Comparison of ENCODE assay signal across 9 cellular contexts in genomic region chr11:11010624-11011127, GRCh38.
DNase-seq lines count a peak whose midpoint lies in the region; ATAC-seq and TF ChIP-seq lines count a peak whose summit lies in the region.
"Had no signal": no experiment of that assay in that cellular context is flagged by ENCODE, and none has a peak within 500 bp of the region (broad histone marks: within the 10 kb centered on the region; RNA-seq: fewer than 3 reads in every experiment).

No MANE protein-coding gene starts in this region.

- H3K4me3 Mint-ChIP-seq in dendritic cell treated with granulocyte-macrophage colony-stimulating factor and Interleukin-4, amounts not matched to agents 40 ng/mL and 50 ng/mL, for 4 days = no peak overlapping the region

- TF ChIP-seq POLR2A in ovary (IDR thresholded peaks at IDR 0.05) (no peak), sigmoid colon (IDR thresholded peaks at IDR 0.05) (no peak)

- H3K4me1 Mint-ChIP-seq in dendritic cell treated with granulocyte-macrophage colony-stimulating factor and Interleukin-4, amounts not matched to agents 40 ng/mL and 50 ng/mL, for 4 days (ENCODE audit: low read depth) = peaks cover 41% of the 10 kb centered on the region

- H3K9me3 ChIP-seq in lower lobe of right lung (no peaks in the 10 kb centered on the region), ovary (no peaks in the 10 kb centered on the region), sigmoid colon (no peaks in the 10 kb centered on the region)

- TF ChIP-seq CTCF in AG09319 (IDR thresholded peaks at IDR 0.05; ENCODE audit: low read depth, low read length) = peak; percentile 39
- TF ChIP-seq CTCF in lower lobe of right lung (IDR thresholded peaks at IDR 0.05) = peak; percentile 41
- TF ChIP-seq CTCF in ovary (IDR thresholded peaks at IDR 0.05) = no peak
- TF ChIP-seq CTCF in sigmoid colon (IDR thresholded peaks at IDR 0.05) = peak in 1 of 4 experiments; percentile 7

- ATAC-seq in lower lobe of right lung = peak; percentile 79 to 82

- no peaks in the 10 kb centered on the region for H3K9me3 Mint-ChIP-seq in dendritic cell treated with granulocyte-macrophage colony-stimulating factor and Interleukin-4, amounts not matched to agents 40 ng/mL and 50 ng/mL, for 4 days

- H3K4me3 ChIP-seq in lower lobe of right lung (no peak overlapping the region), ovary (no peak overlapping the region), sigmoid colon (no peak overlapping the region)

- H3K27ac Mint-ChIP-seq in dendritic cell treated with granulocyte-macrophage colony-stimulating factor and Interleukin-4, amounts not matched to agents 40 ng/mL and 50 ng/mL, for 4 days = peak overlapping the region; percentile 61

- H3K36me3 ChIP-seq in lower lobe of right lung = no peaks in the 10 kb centered on the region
- H3K36me3 ChIP-seq in ovary = no peaks in the 10 kb centered on the region
- H3K36me3 ChIP-seq in sigmoid colon = no peaks in the 10 kb centered on the region

- DNase-seq in AG09319 (ENCODE audit: extremely low read depth, low read depth) (no peak), KBM-7 (peak; percentile 50), lower lobe of right lung (peak; percentile 62), ovary (no peak), sigmoid colon (no peak)
- no peak for DNase-seq in activated CD4-positive, alpha-beta T cell treated with anti-CD3 and anti-CD28 coated beads for 4 hours
- DNase-seq in activated CD8-positive, alpha-beta memory T cell treated with anti-CD3 and anti-CD28 coated beads, Interleukin-2, amount 50 U/mL, for 48 hours = no peak
- DNase-seq: NCI-H2029 had no signal

- no peak for TF ChIP-seq EP300 in ovary (IDR thresholded peaks at IDR 0.05)
- no peak for TF ChIP-seq EP300 in sigmoid colon (IDR thresholded peaks at IDR 0.05)

- peaks cover 22% of the 10 kb centered on the region for H3K27me3 Mint-ChIP-seq in dendritic cell treated with granulocyte-macrophage colony-stimulating factor and Interleukin-4, amounts not matched to agents 40 ng/mL and 50 ng/mL, for 4 days

- WGBS in ovary, 3 donors = 14 to 23% (median 15%) methylated on average over 7 to 8 of the region's 8 CpGs
- WGBS in sigmoid colon, 2 donors = 10 to 29% methylated on average over 7 to 8 of the region's 8 CpGs

- H3K27ac ChIP-seq in lower lobe of right lung = no peak overlapping the region
- no peak overlapping the region for H3K27ac ChIP-seq in ovary
- H3K27ac ChIP-seq in sigmoid colon = no peak overlapping the region

- intact Hi-C loops in dendritic cell treated with granulocyte-macrophage colony-stimulating factor and Interleukin-4, amounts not matched to agents 40 ng/mL and 50 ng/mL, for 4 days (cut with micrococcal nuclease) = loop anchor here (5.0 kb wide), 1 partner anchor 33 kb away; no protein-coding TSS in a partner anchor
- intact Hi-C loops in lower lobe of right lung (cut with DNase I) (loop anchor here (10.0 kb wide), 1 partner anchor 76 kb away; no protein-coding TSS in a partner anchor), ovary (cut with DNase I) (loop anchor here in 1 of 4 donors (10.0 kb wide), 2 partner anchors 76 to 1024 kb away; no protein-coding TSS in a partner anchor), sigmoid colon (cut with DNase I) (no loop called here)

- H3K36me3 Mint-ChIP-seq in dendritic cell treated with granulocyte-macrophage colony-stimulating factor and Interleukin-4, amounts not matched to agents 40 ng/mL and 50 ng/mL, for 4 days (ENCODE audit: low read depth) = no peaks in the 10 kb centered on the region

- H3K4me1 ChIP-seq in lower lobe of right lung = peaks cover 9% of the 10 kb centered on the region
- H3K4me1 ChIP-seq in ovary (ENCODE audit: insufficient read depth) = no peaks in the 10 kb centered on the region
- peaks cover 0 to 10% (median 3%) of the 10 kb centered on the region in 4 donors for H3K4me1 ChIP-seq in sigmoid colon

- in situ Hi-C loops in KBM-7 (cut with MboI; ENCODE audit: low pct_unique_long_range_greater_than_20kb, low sequenced_read_pairs) = no loop called here

- H3K27me3 ChIP-seq in lower lobe of right lung (ENCODE audit: low read depth) (peaks cover 7% of the 10 kb centered on the region), ovary (no peaks in the 10 kb centered on the region), sigmoid colon (no peaks in the 10 kb centered on the region)

Comparison
In these comparisons a context has a peak if more than half of its experiments do, and no peak if none do; other contexts are left out.
1. DNase-seq: peak in KBM-7 (single experiment) and lower lobe of right lung (single experiment); none in AG09319 (single experiment), ovary (0 of 5), activated CD4-positive, alpha-beta T cell treated with anti-CD3 and anti-CD28 coated beads for 4 hours (0 of 2), activated CD8-positive, alpha-beta memory T cell treated with anti-CD3 and anti-CD28 coated beads, Interleukin-2, amount 50 U/mL, for 48 hours (single experiment) and sigmoid colon (single experiment).
2. CTCF ChIP-seq: peak in AG09319 (single experiment) and lower lobe of right lung (single experiment); none in ovary (0 of 3).